Comparison of ENCODE assay signal across 20 cellular contexts in the genomic region with DNA sequence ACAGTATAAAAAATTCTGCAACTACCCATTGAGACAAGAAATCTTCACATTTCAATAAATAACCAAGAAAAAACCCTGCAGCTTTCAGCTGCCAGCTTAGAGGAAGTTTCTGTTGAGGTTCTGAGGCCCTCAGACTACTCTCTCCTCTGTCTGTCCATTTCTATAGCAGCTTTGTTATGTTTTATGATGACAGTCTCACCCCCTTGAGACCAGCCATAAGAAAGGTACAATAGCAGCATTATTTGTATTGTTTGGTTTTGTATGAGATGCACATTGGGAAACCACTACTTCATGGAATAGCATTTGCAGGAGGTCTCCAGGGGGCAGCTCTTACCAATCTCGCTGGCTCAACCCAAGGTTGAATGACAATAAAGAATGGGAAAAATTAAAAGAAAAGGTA.
DNase-seq lines count a peak whose midpoint lies in the region; ATAC-seq and TF ChIP-seq lines count a peak whose summit lies in the region.
"Had no signal": no experiment of that assay in that cellular context is flagged by ENCODE, and none has a peak within 500 bp of the region (broad histone marks: within the 10 kb centered on the region; RNA-seq: fewer than 3 reads in every experiment).

No MANE protein-coding gene starts in this region.

- H3K4me3 ChIP-seq in neural progenitor cell: no peak overlapping the region
- H3K4me3 ChIP-seq in smooth muscle cell: no peak overlapping the region
- no peak overlapping the region for H3K4me3 ChIP-seq in psoas muscle
- no peak overlapping the region for H3K4me3 ChIP-seq in breast epithelium
- H3K4me3 ChIP-seq: GM12878, GM23248, K562 had no signal

- H2AFZ ChIP-seq in neural progenitor cell (replicated peaks) (no peak overlapping the region), smooth muscle cell (ENCODE audit: low read depth) (no peak overlapping the region)
- H2AFZ ChIP-seq: GM23248 had no signal

- WGBS in smooth muscle cell (ENCODE audit: low lambda C conversion rate): 93% methylated on average over 1 of the region's 1 CpG
- 69 to 100% (median 89%) methylated on average over 1 of the region's 1 CpG for WGBS in psoas muscle, 3 donors

- peaks cover 3% of the 10 kb centered on the region for H3F3A ChIP-seq in neural progenitor cell (ENCODE audit: low read depth)
- no peaks in the 10 kb centered on the region for H3F3A ChIP-seq in smooth muscle cell (ENCODE audit: low read depth)

- H3K79me2 ChIP-seq in neural progenitor cell (ENCODE audit: low read depth) (no peaks in the 10 kb centered on the region), smooth muscle cell (ENCODE audit: low read depth) (no peaks in the 10 kb centered on the region)

- intact Hi-C loops in psoas muscle (cut with DNase I): no loop called here
- intact Hi-C loops in breast epithelium (cut with DNase I; ENCODE audit: low total_unique reads): no loop called here

- TF ChIP-seq CTCF in neural progenitor cell (IDR thresholded peaks at IDR 0.05) (no peak), smooth muscle cell (IDR thresholded peaks at IDR 0.05; ENCODE audit: borderline replicate concordance, insufficient read depth, poor library complexity, severe bottlenecking) (no peak), psoas muscle (IDR thresholded peaks at IDR 0.05) (no peak), breast epithelium (IDR thresholded peaks at IDR 0.05) (no peak)

- no peaks in the 10 kb centered on the region for H3K27me3 Mint-ChIP-seq in neural progenitor cell (ENCODE audit: insufficient read depth, low read depth)

- H3K4me1 Mint-ChIP-seq in neural progenitor cell: peaks cover 22% of the 10 kb centered on the region
- H3K4me1 Mint-ChIP-seq: CD14-positive monocyte had no signal

- H3K27ac Mint-ChIP-seq in neural progenitor cell: no peak overlapping the region
- H3K27ac Mint-ChIP-seq: CD14-positive monocyte had no signal

- H3K9me3 Mint-ChIP-seq in neural progenitor cell: no peaks in the 10 kb centered on the region

- no peak overlapping the region for H3K4me3 Mint-ChIP-seq in neural progenitor cell
- H3K4me3 Mint-ChIP-seq: CD14-positive monocyte had no signal

- DNase-seq in NCI-H1436 (lab: John Stamatoyannopoulos, UW): peak; percentile 67
- peak; percentile 37 for DNase-seq in NCI-H2107 (lab: John Stamatoyannopoulos, UW)
- DNase-seq in NCI-H69 (lab: John Stamatoyannopoulos, UW): peak; percentile 88
- DNase-seq in neural progenitor cell (ENCODE audit: low spot score): peak; percentile 3
- no peak for DNase-seq in smooth muscle cell (lab: John Stamatoyannopoulos, UW; ENCODE audit: unreplicated experiment)
- DNase-seq in psoas muscle: no peak
- no peak for DNase-seq in breast epithelium (ENCODE audit: low spot score in 2 of 2)
- DNase-seq: COR-L47, EL, GM23248, NCI-H1092 treated with DMSO at 0.1 percent for 48 hours, NCI-H2029 treated with DMSO at 0.1 percent for 48 hours, NCI-H446 treated with DMSO at 0.1 percent for 48 hours, SIG-M5, T-helper 1 cell, T1000 had no signal

- H4K20me1 ChIP-seq in neural progenitor cell (ENCODE audit: low read depth): no peaks in the 10 kb centered on the region
- no peaks in the 10 kb centered on the region for H4K20me1 ChIP-seq in smooth muscle cell (ENCODE audit: low read depth)

- H3K27ac ChIP-seq in neural progenitor cell (no peak overlapping the region), smooth muscle cell (ENCODE audit: low read depth) (no peak overlapping the region), psoas muscle (no peak overlapping the region), breast epithelium (no peak overlapping the region)
- H3K27ac ChIP-seq: GM23248, RWPE1 had no signal

- no peak for ATAC-seq in psoas muscle
- ATAC-seq: GM12878, K562 had no signal

- H3K9ac ChIP-seq in neural progenitor cell: no peak overlapping the region
- H3K9ac ChIP-seq in smooth muscle cell (ENCODE audit: low read depth): no peak overlapping the region
- H3K9ac ChIP-seq: GM23248 had no signal

- no peaks in the 10 kb centered on the region for H3K36me3 ChIP-seq in neural progenitor cell
- H3K36me3 ChIP-seq in smooth muscle cell (ENCODE audit: low read depth): no peaks in the 10 kb centered on the region
- no peaks in the 10 kb centered on the region for H3K36me3 ChIP-seq in psoas muscle (ENCODE audit: insufficient read depth in 1 of 2, low read depth in 1 of 2)
- H3K36me3 ChIP-seq in breast epithelium: no peaks in the 10 kb centered on the region

- H3K4me1 ChIP-seq in neural progenitor cell: peaks cover 35% of the 10 kb centered on the region
- H3K4me1 ChIP-seq in smooth muscle cell (ENCODE audit: low read depth): peaks cover 23% of the 10 kb centered on the region
- H3K4me1 ChIP-seq in psoas muscle: no peaks in the 10 kb centered on the region
- H3K4me1 ChIP-seq in breast epithelium: no peaks in the 10 kb centered on the region

- H3K27me3 ChIP-seq in neural progenitor cell: no peaks in the 10 kb centered on the region
- no peaks in the 10 kb centered on the region for H3K27me3 ChIP-seq in smooth muscle cell (ENCODE audit: low read depth)
- H3K27me3 ChIP-seq in psoas muscle (ENCODE audit: insufficient read depth in 3 of 3, low read length in 2 of 3): no peaks in the 10 kb centered on the region
- H3K27me3 ChIP-seq in breast epithelium: no peaks in the 10 kb centered on the region

- no peak for TF ChIP-seq POLR2A in breast epithelium (IDR thresholded peaks at IDR 0.05)

- H3K9me3 ChIP-seq in neural progenitor cell (ENCODE audit: low read depth) (no peaks in the 10 kb centered on the region), smooth muscle cell (replicated peaks; ENCODE audit: low read depth) (no peaks in the 10 kb centered on the region), psoas muscle (no peaks in the 10 kb centered on the region), breast epithelium (no peaks in the 10 kb centered on the region)

- H3K4me2 ChIP-seq in neural progenitor cell (peak overlapping the region; percentile 57), smooth muscle cell (no peak overlapping the region)

- H3K36me3 Mint-ChIP-seq in neural progenitor cell: no peaks in the 10 kb centered on the region
- H3K36me3 Mint-ChIP-seq: CD14-positive monocyte had no signal

Comparison
In these comparisons a context has a peak if more than half of its experiments do, and no peak if none do; other contexts are left out.
1. DNase-seq: peak in NCI-H1436 (single experiment), NCI-H2107 (single experiment), NCI-H69 (single experiment) and neural progenitor cell (single experiment); none in smooth muscle cell (single experiment), psoas muscle (0 of 2) and breast epithelium (0 of 2).